Comparison of ENCODE assay signal across 14 cellular contexts in the genomic region with DNA sequence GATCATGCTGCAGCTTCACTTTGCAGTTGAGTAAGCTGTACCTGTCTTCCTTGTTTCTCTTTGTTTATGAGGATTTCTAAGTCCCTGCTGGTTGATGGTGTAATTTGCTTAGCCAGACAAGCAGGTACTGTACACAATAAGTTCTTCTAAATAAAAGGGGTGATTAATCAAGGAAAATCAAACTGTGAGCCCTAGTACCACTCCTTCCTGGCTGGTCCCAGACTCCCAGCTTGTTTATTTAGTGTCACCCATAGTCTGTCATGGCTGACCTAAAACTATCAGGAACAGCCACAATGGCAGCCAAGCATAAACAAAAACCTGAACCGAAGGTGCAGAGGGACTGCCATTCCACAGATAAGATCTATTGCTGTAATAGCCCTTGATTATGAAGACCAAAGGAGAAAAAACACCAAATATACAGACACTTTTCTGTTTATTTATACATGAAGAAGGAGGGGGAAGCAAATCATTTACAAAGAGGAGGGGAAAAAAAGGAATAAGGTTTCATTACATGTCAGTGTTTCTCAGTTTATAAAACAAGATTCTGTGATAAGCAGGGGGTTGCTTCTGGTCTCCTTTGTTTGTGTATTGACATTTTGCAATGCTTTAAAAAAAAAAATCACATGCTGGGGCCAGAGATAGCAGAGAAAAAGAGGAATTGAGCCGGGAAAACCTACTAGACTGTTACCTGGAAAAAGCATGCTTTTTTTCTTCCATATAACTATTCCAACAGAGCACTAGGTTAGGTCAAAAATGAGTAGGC.
DNase-seq lines count a peak whose midpoint lies in the region; ATAC-seq and TF ChIP-seq lines count a peak whose summit lies in the region.
"Had no signal": no experiment of that assay in that cellular context is flagged by ENCODE, and none has a peak within 500 bp of the region (broad histone marks: within the 10 kb centered on the region; RNA-seq: fewer than 3 reads in every experiment).

No MANE protein-coding gene starts in this region.

- H3K4me3 ChIP-seq in fibroblast of villous mesenchyme (ENCODE audit: low read depth, low read length) (no peak overlapping the region), osteoblast (ENCODE audit: insufficient read depth, low read length) (no peak overlapping the region)
- H3K4me3 ChIP-seq: tibial artery had no signal

- ATAC-seq in HG02763 (IDR thresholded peaks at IDR 0.05; ENCODE audit: unreplicated experiment): no peak

- peaks cover 8% of the 10 kb centered on the region for H3K4me1 ChIP-seq in osteoblast (ENCODE audit: insufficient read depth, low read length)
- H3K4me1 ChIP-seq: tibial artery had no signal

- no peaks in the 10 kb centered on the region for H3K79me2 ChIP-seq in osteoblast (ENCODE audit: insufficient read depth, low read length)

- H3K9me3 ChIP-seq in osteoblast (ENCODE audit: low read depth, low read length): no peaks in the 10 kb centered on the region
- H3K9me3 ChIP-seq: tibial artery had no signal

- H3K27ac ChIP-seq in osteoblast (ENCODE audit: low read depth, low read length): no peak overlapping the region
- H3K27ac ChIP-seq: tibial artery had no signal

- TF ChIP-seq CTCF in fibroblast of villous mesenchyme (IDR thresholded peaks at IDR 0.05; ENCODE audit: insufficient read depth, low read depth, low read length) (no peak), osteoblast (IDR thresholded peaks at IDR 0.05; ENCODE audit: extremely low read depth, low read depth, low read length) (no peak)

- no peaks in the 10 kb centered on the region for H3K36me3 ChIP-seq in osteoblast (ENCODE audit: insufficient read depth, low read length)
- H3K36me3 ChIP-seq: tibial artery had no signal

- no peaks in the 10 kb centered on the region for H3K27me3 ChIP-seq in osteoblast (ENCODE audit: insufficient read depth, low read length)
- H3K27me3 ChIP-seq: tibial artery had no signal

- H2AFZ ChIP-seq in osteoblast (ENCODE audit: low read length): peak overlapping the region; percentile 34

- no peak overlapping the region for H3K4me2 ChIP-seq in osteoblast (ENCODE audit: insufficient read depth, low read length)

- DNase-seq in ELF-1 (ENCODE audit: low read depth, low spot score) (peak; percentile 23), NCI-H345 treated with DMSO at 0.1 percent for 48 hours (lab: John Stamatoyannopoulos, UW; ENCODE audit: unreplicated experiment) (peak; percentile 35), fibroblast of villous mesenchyme (ENCODE audit: low read depth) (peak; percentile 53), osteoblast (ENCODE audit: insufficient read length, low spot score, missing footprints) (no peak), AG08395 (ENCODE audit: low spot score) (no peak), SW 1271 (lab: John Stamatoyannopoulos, UW) (no peak)
- DNase-seq: activated CD4-positive, alpha-beta T cell treated with anti-CD3 and anti-CD28 coated beads for 1 hour; activated CD8-positive, alpha-beta memory T cell treated with anti-CD3 and anti-CD28 coated beads, Interleukin-2, amount 50 U/mL, for 48 hours; C1 segment of cervical spinal cord; endodermal cell; NCI-H2081 treated with DMSO at 0.1 percent for 48 hours; stimulated activated CD4-positive, alpha-beta T cell treated with anti-CD3 and anti-CD28 coated beads, Interleukin-2, amount 100 ng/mL, for 24 hours; tibial artery had no signal

- H4K20me1 ChIP-seq in osteoblast (ENCODE audit: insufficient read depth, low read length): no peaks in the 10 kb centered on the region

Comparison
In these comparisons a context has a peak if more than half of its experiments do, and no peak if none do; other contexts are left out.
1. DNase-seq: peak in ELF-1 (single experiment), NCI-H345 treated with DMSO at 0.1 percent for 48 hours (single experiment) and fibroblast of villous mesenchyme (single experiment); none in osteoblast (single experiment), AG08395 (single experiment) and SW 1271 (0 of 2).